ENCODE assay signal across 26 cellular contexts in the genomic region with DNA sequence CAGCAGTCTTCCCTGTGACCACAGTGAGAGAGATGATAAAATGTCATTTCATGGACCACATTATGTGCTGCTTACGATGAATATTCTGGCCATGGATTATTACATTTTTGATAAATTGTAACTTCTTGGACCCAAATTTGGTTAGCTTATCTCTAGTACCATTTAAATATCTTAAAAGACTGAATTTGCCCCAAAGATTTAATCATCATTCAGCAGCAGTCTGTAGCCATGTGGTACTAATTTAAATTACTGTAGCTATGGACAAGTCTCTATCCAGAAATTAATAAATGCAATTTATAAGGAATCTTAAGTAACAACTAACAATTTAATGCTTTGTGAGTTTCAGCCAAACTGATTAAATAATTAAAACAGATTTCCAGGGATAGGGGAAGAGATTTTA.
"Had no signal": no experiment of that assay in that cellular context is flagged by ENCODE, and none has a peak within 500 bp of the region (broad histone marks: within the 10 kb centered on the region; RNA-seq: fewer than 3 reads in every experiment).

No MANE protein-coding gene starts in this region.

- H3K9me3 ChIP-seq: stomach, suprapubic skin, testis, thoracic aorta, thyroid gland, tibial artery, tibial nerve, transverse colon, upper lobe of left lung, upper lobe of right lung, uterus, vagina had no signal

- H3K36me3 ChIP-seq: stomach, suprapubic skin, thoracic aorta, thyroid gland, tibial artery, tibial nerve, transverse colon, upper lobe of left lung, upper lobe of right lung, uterus, vagina had no signal

- ATAC-seq: stimulated activated effector memory CD8-positive, alpha-beta T cell treated with anti-CD3 and anti-CD28 coated beads, Interleukin-12 subunit alpha, Interleukin-12 subunit beta, amount 100 ng/mL, for 72 hours; stimulated activated memory B cell treated with anti-CD40 and anti-IgM and Interleukin-4, amounts not matched to agents 10 μg/mL and 1 μg/mL and 100 μg/mL, for 72 hours; stimulated activated naive B cell treated with anti-CD40 and anti-IgM and Interleukin-4, amounts not matched to agents 10 μg/mL and 1 μg/mL and 100 μg/mL, for 72 hours; stimulated activated naive CD8-positive, alpha-beta T cell treated with anti-CD3 and anti-CD28 coated beads, Interleukin-15, amount 100 ng/mL, for 72 hours; stimulated activated naive CD8-positive, alpha-beta T cell treated with anti-CD3 and anti-CD28 coated beads, Interleukin-15, Interleukin-2, amounts not matched to agents 100 U/mL and 50 U/mL, for 24 hours; upper lobe of right lung had no signal

- H3K27ac ChIP-seq: stomach, suprapubic skin, testis, thoracic aorta, thyroid gland, tibial artery, tibial nerve, transverse colon, upper lobe of left lung, upper lobe of right lung, uterus, vagina had no signal

- H3K4me3 ChIP-seq: stomach, suprapubic skin, testis, thoracic aorta, thyroid gland, tibial artery, tibial nerve, transverse colon, upper lobe of left lung, upper lobe of right lung, uterus, vagina had no signal

- H3K27me3 ChIP-seq: stomach, suprapubic skin, testis, thyroid gland, tibial artery, tibial nerve, transverse colon, upper lobe of left lung, upper lobe of right lung, uterus, vagina had no signal

- DNase-seq: stimulated activated CD4-positive, alpha-beta T cell treated with anti-CD3 and anti-CD28 coated beads, Interleukin-2, amount 100 ng/mL, for 48 hours; stimulated activated CD4-positive, alpha-beta T cell treated with anti-CD3 and anti-CD28 coated beads, Interleukin-4, amount 100 ng/mL, for 1 hour; stimulated activated CD4-positive, alpha-beta T cell treated with anti-CD3 and anti-CD28 coated beads, Interleukin-4, amount 100 ng/mL, for 24 hours; stimulated activated CD4-positive, alpha-beta T cell treated with anti-CD3 and anti-CD28 coated beads, Interleukin-4, amount 100 ng/mL, for 4 hours; stimulated activated CD8-positive, alpha-beta memory T cell treated with anti-CD3 and anti-CD28 coated beads, Interleukin-4, amount 100 ng/mL, for 48 hours; stimulated activated naive B cell treated with anti-CD40 and anti-IgM and Interleukin-4, amounts not matched to agents 10 μg/mL and 1 μg/mL and 100 μg/mL, for 72 hours; stimulated activated naive CD4-positive, alpha-beta T cell; stimulated activated naive CD4-positive, alpha-beta T cell treated with Interleukin-2 at 50 U/mL for 16 hours; stimulated activated naive CD8-positive, alpha-beta T cell treated with anti-CD3 and anti-CD28 coated beads, Interleukin-15, amount 100 ng/mL, for 72 hours; stimulated activated naive CD8-positive, alpha-beta T cell treated with anti-CD3 and anti-CD28 coated beads, Interleukin-15, Interleukin-2, amounts not matched to agents 100 U/mL and 50 U/mL, for 24 hours; stomach; substantia nigra; testis; thyroid gland; tibial artery; transverse colon; trophoblast cell; upper lobe of left lung; upper lobe of right lung; uterus had no signal

- H3K4me1 ChIP-seq: stomach, suprapubic skin, testis, thyroid gland, tibial artery, tibial nerve, transverse colon, upper lobe of left lung, upper lobe of right lung, uterus, vagina had no signal
